In the genomic region with DNA sequence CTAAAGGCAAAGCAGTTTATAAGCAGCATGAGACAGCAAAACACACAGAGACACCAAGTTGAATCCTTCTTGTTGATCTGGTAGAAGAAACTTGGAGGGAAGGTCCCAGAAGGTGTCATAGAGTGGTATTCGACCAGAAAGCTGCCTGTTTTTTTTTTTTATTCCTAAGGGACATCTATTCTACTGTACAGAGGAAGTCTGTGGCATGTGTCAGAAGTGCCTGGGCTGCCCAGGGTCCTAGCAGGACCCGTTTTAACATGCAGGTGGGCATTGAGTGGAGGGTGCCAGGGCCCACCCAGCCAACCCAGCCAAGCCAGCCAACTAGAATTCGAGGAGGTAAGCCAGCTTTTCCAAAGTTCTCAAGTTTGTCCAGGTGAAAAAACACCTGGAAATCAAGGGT, we compare ENCODE assay signal across 16 cellular contexts.
DNase-seq lines count a peak whose midpoint lies in the region; ATAC-seq, FAIRE-seq and TF ChIP-seq lines count a peak whose summit lies in the region.
"Had no signal": no experiment of that assay in that cellular context is flagged by ENCODE, and none has a peak within 500 bp of the region (broad histone marks: within the 10 kb centered on the region; RNA-seq: fewer than 3 reads in every experiment).

No MANE protein-coding gene starts in this region.

- POLR2A ChIA-PET in K562 (lab: Yijun Ruan, JAX): interaction anchor here (0.5 kb wide), 1 partner anchor 32 kb away, joined by 3 read pairs; no protein-coding TSS in a partner anchor

- no peak overlapping the region for H3K4me3 Mint-ChIP-seq in Calu3 (ENCODE audit: low read depth, unreplicated experiment)
- H3K4me3 Mint-ChIP-seq: naive thymus-derived CD8-positive, alpha-beta T cell had no signal

- H3K79me2 ChIP-seq in K562 (ENCODE audit: control insufficient read depth, insufficient read depth, low read length): no peaks in the 10 kb centered on the region

- peak overlapping the region; percentile 71 for H3K27ac Mint-ChIP-seq in Calu3 (ENCODE audit: unreplicated experiment)
- H3K27ac Mint-ChIP-seq: naive thymus-derived CD8-positive, alpha-beta T cell had no signal

- H3K36me3 Mint-ChIP-seq in Calu3 (ENCODE audit: insufficient read depth, unreplicated experiment): peaks cover 39% of the 10 kb centered on the region
- H3K36me3 Mint-ChIP-seq: naive thymus-derived CD8-positive, alpha-beta T cell had no signal

- DNase-seq in Calu3: no peak
- peak; percentile 21 for DNase-seq in MV-4-11 (lab: John Stamatoyannopoulos, UW)
- no peak for DNase-seq in K562 (ENCODE audit: extremely low read depth in 1 of 4, low spot score in 3 of 4)
- DNase-seq in prostate gland (ENCODE audit: low spot score): no peak
- DNase-seq in GM10266 (ENCODE audit: extremely low spot score): no peak
- no peak for DNase-seq in stimulated activated naive CD8-positive, alpha-beta T cell treated with anti-CD3 and anti-CD28 coated beads, Interleukin-15, Interleukin-2, amounts not matched to agents 100 U/mL and 50 U/mL, for 24 hours
- DNase-seq: activated naive CD4-positive, alpha-beta T cell; central memory CD4-positive, alpha-beta T cell; effector memory CD4-positive, alpha-beta T cell; naive thymus-derived CD8-positive, alpha-beta T cell; NCI-H2107; stimulated activated CD4-positive, alpha-beta T cell treated with anti-CD3 and anti-CD28 coated beads, Interleukin-4, amount 100 ng/mL, for 1 hour had no signal

- no peak for FAIRE-seq in K562 (lab: Jason Lieb, UNC)

- intact Hi-C loops in Calu3 (cut with micrococcal nuclease; ENCODE audit: unreplicated experiment) (loop anchor here (2.0 kb wide), 1 partner anchor 35 kb away; no protein-coding TSS in a partner anchor), K562 (cut with micrococcal nuclease) (no loop called here), prostate gland (cut with DNase I) (no loop called here)

- BruUV-seq in Calu3 (replicated peaks; lab: Mats Ljungman, UMichigan) (no TSS peak), K562 (replicated peaks; lab: Mats Ljungman, UMichigan) (no TSS peak)

- H3K4me3 ChIP-seq in K562 (no peak overlapping the region), prostate gland (no peak overlapping the region)
- H3K4me3 ChIP-seq: heart left ventricle, Peyer's patch had no signal

- TF ChIP-seq POLR2A in K562 (conservative IDR thresholded peaks at IDR 0.05) (no peak), prostate gland (IDR thresholded peaks at IDR 0.05) (no peak)

- H3K9me3 ChIP-seq in K562 (replicated peaks; ENCODE audit: control insufficient read depth, insufficient read depth, low read depth, low read length): no peaks in the 10 kb centered on the region
- no peaks in the 10 kb centered on the region for H3K9me3 ChIP-seq in prostate gland
- H3K9me3 ChIP-seq: heart left ventricle, Peyer's patch had no signal

- H3K27me3 ChIP-seq in K562 (ENCODE audit: control insufficient read depth in 2 of 2, insufficient read depth in 2 of 2, low read length in 2 of 2) (peaks cover 1 to 4% of the 10 kb centered on the region in 2 experiments; a peak in 1 of 5 replicates), prostate gland (replicated peaks; ENCODE audit: insufficient read depth) (no peaks in the 10 kb centered on the region)
- H3K27me3 ChIP-seq: heart left ventricle, Peyer's patch had no signal

- no peaks in the 10 kb centered on the region for H3K9me1 ChIP-seq in K562 (ENCODE audit: control insufficient read depth, insufficient read depth, low read length)

- H3K36me3 ChIP-seq in K562 (ENCODE audit: control insufficient read depth, insufficient read depth, low read length): no peaks in the 10 kb centered on the region
- H3K36me3 ChIP-seq in prostate gland: no peaks in the 10 kb centered on the region
- H3K36me3 ChIP-seq: Peyer's patch had no signal

- no peak overlapping the region for H3K4me2 ChIP-seq in K562 (ENCODE audit: insufficient read depth, low read length)

- TF ChIP-seq RAD21 in K562 (CRISPR knock-in tag; conservative IDR thresholded peaks at IDR 0.05 in 1 of 2, IDR thresholded peaks at IDR 0.05 in 1 of 2): no peak

- in situ Hi-C loops in K562 (cut with MboI): no loop called here

- no peaks in the 10 kb centered on the region for H3K9me3 Mint-ChIP-seq in Calu3 (ENCODE audit: low read depth, unreplicated experiment)
- H3K9me3 Mint-ChIP-seq: naive thymus-derived CD8-positive, alpha-beta T cell had no signal

- no peak overlapping the region for H3K27ac ChIP-seq in K562 (ENCODE audit: extremely low read depth, low read depth, low read length)
- H3K27ac ChIP-seq in prostate gland: peak overlapping the region; percentile 31 to 35
- H3K27ac ChIP-seq: C4-2B, Peyer's patch had no signal

- H3K4me1 Mint-ChIP-seq in Calu3 (ENCODE audit: low read depth, unreplicated experiment): peaks cover 81% of the 10 kb centered on the region

- H3K9ac ChIP-seq in K562 (ENCODE audit: insufficient read depth in 1 of 2, low read depth in 2 of 2, low read length in 2 of 2): no peak overlapping the region

- CTCF ChIA-PET in Calu3 (lab: Charles Lee) (no interaction called here), K562 (lab: Yijun Ruan, JAX; ENCODE audit: low intra/inter-chr PET ratio) (no interaction called here)

- no peaks in the 10 kb centered on the region for H3K27me3 Mint-ChIP-seq in Calu3 (ENCODE audit: unreplicated experiment)

- no peak for TF ChIP-seq CTCF in Calu3 (IDR thresholded peaks at IDR 0.05; ENCODE audit: unreplicated experiment)
- TF ChIP-seq CTCF in K562 (IDR thresholded peaks at IDR 0.05 in 2 of 3, conservative IDR thresholded peaks at IDR 0.05 in 1 of 3; ENCODE audit: insufficient read depth in 2 of 3, low read depth in 1 of 3, low read length in 3 of 3): no peak
- no peak for TF ChIP-seq CTCF in prostate gland (IDR thresholded peaks at IDR 0.05)
- no peak for TF ChIP-seq CTCF in GM10266 (IDR thresholded peaks at IDR 0.05; ENCODE audit: control insufficient read depth, insufficient read depth, low read depth, missing control alignments)

- no peak for ATAC-seq in K562
- no peak for ATAC-seq in HG03159 (IDR thresholded peaks at IDR 0.05; ENCODE audit: unreplicated experiment)
- no peak for ATAC-seq in stimulated activated naive CD8-positive, alpha-beta T cell treated with anti-CD3 and anti-CD28 coated beads, Interleukin-15, Interleukin-2, amounts not matched to agents 100 U/mL and 50 U/mL, for 24 hours
- ATAC-seq: naive thymus-derived CD8-positive, alpha-beta T cell had no signal

- H4K20me1 ChIP-seq in K562 (replicated peaks; ENCODE audit: control insufficient read depth, insufficient read depth, low read length): no peaks in the 10 kb centered on the region

- no peak for TF ChIP-seq EP300 in K562 (IDR thresholded peaks at IDR 0.05; ENCODE audit: low read length)

- 0 out of 2 replicates have a peak overlapping the region, but pooled peaks have one; percentile 75 for H2AFZ ChIP-seq in K562 (ENCODE audit: low read depth, low read length)

- WGBS in K562 (ENCODE audit: insufficient coverage, low coverage, missing lambda C conversion rate): 4% methylated on average over 3 of the region's 3 CpGs
- WGBS in prostate gland: 33% methylated on average over 3 of the region's 3 CpGs

- peaks cover 4 to 5% of the 10 kb centered on the region in 2 experiments; a peak in 2 of 5 replicates for H3K4me1 ChIP-seq in K562 (replicated peaks in 1 of 2; ENCODE audit: control insufficient read depth in 2 of 2, insufficient read depth in 2 of 2, low read length in 2 of 2)
- no peaks in the 10 kb centered on the region for H3K4me1 ChIP-seq in prostate gland (replicated peaks)
- H3K4me1 ChIP-seq: Peyer's patch had no signal

TF ChIP-seq in K562, 482 proteins besides CTCF, POLR2A, EP300 and RAD21 (continues in another document):
- TF ChIP-seq SMC3 (conservative IDR thresholded peaks at IDR 0.05; ENCODE audit: insufficient read depth, low read depth, low read length) (no peak), ZNF217 (CRISPR knock-in tag; IDR thresholded peaks at IDR 0.05) (no peak), CHD4 (IDR thresholded peaks at IDR 0.05; ENCODE audit: insufficient read depth, insufficient replicate concordance, low read depth, low read length, poor library complexity, severe bottlenecking) (no peak), EZH2 (IDR thresholded peaks at IDR 0.05; ENCODE audit: borderline replicate concordance, low read depth, low read length) (no peak), MAZ (CRISPR knock-in tag; conservative IDR thresholded peaks at IDR 0.05 in 1 of 2, IDR thresholded peaks at IDR 0.05 in 1 of 2) (no peak), PTBP1 (IDR thresholded peaks at IDR 0.05; ENCODE audit: low read depth, low read length) (no peak), NFYB (IDR thresholded peaks at IDR 0.05; ENCODE audit: extremely low read depth, insufficient read length) (no peak), DPF2 (IDR thresholded peaks at IDR 0.05) (no peak), HNRNPH1 (optimal IDR thresholded peaks at IDR 0.05; ENCODE audit: low read depth, low read length) (no peak), POLR2H (tag; IDR thresholded peaks at IDR 0.05; ENCODE audit: low read depth) (no peak), NRF1 (conservative IDR thresholded peaks at IDR 0.05 in 1 of 2, IDR thresholded peaks at IDR 0.05 in 1 of 2) (no peak), RBFOX2 (IDR thresholded peaks at IDR 0.05; ENCODE audit: low read depth, low read length) (no peak), PHF21A (IDR thresholded peaks at IDR 0.05; ENCODE audit: borderline replicate concordance, low read depth) (no peak), ZNF384 (IDR thresholded peaks at IDR 0.05; ENCODE audit: low read depth, low read length) (no peak)
- TF ChIP-seq, protein P1, sequence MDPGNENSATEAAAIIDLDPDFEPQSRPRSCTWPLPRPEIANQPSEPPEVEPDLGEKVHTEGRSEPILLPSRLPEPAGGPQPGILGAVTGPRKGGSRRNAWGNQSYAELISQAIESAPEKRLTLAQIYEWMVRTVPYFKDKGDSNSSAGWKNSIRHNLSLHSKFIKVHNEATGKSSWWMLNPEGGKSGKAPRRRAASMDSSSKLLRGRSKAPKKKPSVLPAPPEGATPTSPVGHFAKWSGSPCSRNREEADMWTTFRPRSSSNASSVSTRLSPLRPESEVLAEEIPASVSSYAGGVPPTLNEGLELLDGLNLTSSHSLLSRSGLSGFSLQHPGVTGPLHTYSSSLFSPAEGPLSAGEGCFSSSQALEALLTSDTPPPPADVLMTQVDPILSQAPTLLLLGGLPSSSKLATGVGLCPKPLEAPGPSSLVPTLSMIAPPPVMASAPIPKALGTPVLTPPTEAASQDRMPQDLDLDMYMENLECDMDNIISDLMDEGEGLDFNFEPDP (CRISPR knock-in tag; IDR thresholded peaks at IDR 0.05): no peak
- TF ChIP-seq, protein P2, sequence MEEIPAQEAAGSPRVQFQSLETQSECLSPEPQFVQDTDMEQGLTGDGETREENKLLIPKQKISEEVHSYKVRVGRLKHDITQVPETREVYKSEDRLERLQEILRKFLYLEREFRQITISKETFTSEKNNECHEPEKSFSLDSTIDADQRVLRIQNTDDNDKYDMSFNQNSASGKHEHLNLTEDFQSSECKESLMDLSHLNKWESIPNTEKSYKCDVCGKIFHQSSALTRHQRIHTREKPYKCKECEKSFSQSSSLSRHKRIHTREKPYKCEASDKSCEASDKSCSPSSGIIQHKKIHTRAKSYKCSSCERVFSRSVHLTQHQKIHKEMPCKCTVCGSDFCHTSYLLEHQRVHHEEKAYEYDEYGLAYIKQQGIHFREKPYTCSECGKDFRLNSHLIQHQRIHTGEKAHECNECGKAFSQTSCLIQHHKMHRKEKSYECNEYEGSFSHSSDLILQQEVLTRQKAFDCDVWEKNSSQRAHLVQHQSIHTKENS (CRISPR knock-in tag; IDR thresholded peaks at IDR 0.05): no peak
